10 cellular contexts compared by ENCODE assay signal in the genomic region with DNA sequence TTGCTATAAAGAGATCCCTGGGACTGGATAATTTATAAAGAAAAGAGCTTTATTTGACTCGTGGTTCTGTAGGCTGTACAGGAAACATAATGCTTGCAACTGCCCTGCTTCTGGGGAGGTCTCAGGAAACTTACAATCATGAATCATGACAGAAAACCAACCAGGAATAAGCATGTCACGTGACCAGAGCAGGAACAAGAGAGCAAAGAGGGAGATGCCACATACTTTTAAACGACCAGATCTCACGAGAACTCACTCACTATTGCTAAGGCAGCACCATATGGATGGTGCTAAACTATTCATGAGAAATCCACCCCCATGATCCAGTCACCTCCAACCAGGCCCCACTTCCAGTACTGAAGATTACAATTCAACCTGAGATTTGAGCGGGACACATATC. TPM values are rescaled to one million over a fixed set of nuclear protein-coding genes. Genes with fewer than 3 reads are reported as not detected.
DNase-seq lines count a peak whose midpoint lies in the region; ATAC-seq and TF ChIP-seq lines count a peak whose summit lies in the region.
"Had no signal": no experiment of that assay in that cellular context is flagged by ENCODE, and none has a peak within 500 bp of the region (broad histone marks: within the 10 kb centered on the region; RNA-seq: fewer than 3 reads in every experiment).

No MANE protein-coding gene starts in this region.

- no peak overlapping the region for H3K4me3 Mint-ChIP-seq in activated CD4-positive, alpha-beta T cell treated with anti-CD3 and anti-CD28 coated beads, Interleukin-2, amount 10 ng/mL, durations not matched to agents 7 days and 5 days

- peak overlapping the region in 3 of 4 donors; percentile 5 to 29 (median 21) for H3K27ac ChIP-seq in gastrocnemius medialis

- intact Hi-C loops in gastrocnemius medialis (cut with DNase I; ENCODE audit: low total_unique reads) = no loop called here

- TF ChIP-seq CTCF in choroid plexus epithelial cell (conservative IDR thresholded peaks at IDR 0.05; ENCODE audit: low read depth, low read length) (no peak), gastrocnemius medialis (IDR thresholded peaks at IDR 0.05 in 4 of 5, conservative IDR thresholded peaks at IDR 0.05 in 1 of 5) (no peak)

- in situ Hi-C loops in gastrocnemius medialis (cut with MboI; ENCODE audit: low sequenced_read_pairs in 4 of 4) = no loop called here

- H3K9me3 ChIP-seq in gastrocnemius medialis = no peaks in the 10 kb centered on the region

- POLR2A ChIA-PET in activated CD4-positive, alpha-beta T cell treated with anti-CD3 and anti-CD28 coated beads, Interleukin-2, amount 10 ng/mL, durations not matched to agents 7 days and 5 days (lab: Charles Lee) = no interaction called here

- H3K36me3 ChIP-seq in gastrocnemius medialis = peaks cover 0 to 15% of the 10 kb centered on the region in 2 donors

- H3K36me3 Mint-ChIP-seq in activated CD4-positive, alpha-beta T cell treated with anti-CD3 and anti-CD28 coated beads, Interleukin-2, amount 10 ng/mL, durations not matched to agents 7 days and 5 days (ENCODE audit: low read depth) = peaks cover 13% of the 10 kb centered on the region

- no peak for TF ChIP-seq POLR2A in gastrocnemius medialis (IDR thresholded peaks at IDR 0.05)

- H3K4me1 Mint-ChIP-seq in activated CD4-positive, alpha-beta T cell treated with anti-CD3 and anti-CD28 coated beads, Interleukin-2, amount 10 ng/mL, durations not matched to agents 7 days and 5 days = peaks cover 20% of the 10 kb centered on the region

- CTCF ChIA-PET in activated CD4-positive, alpha-beta T cell treated with anti-CD3 and anti-CD28 coated beads, Interleukin-2, amount 10 ng/mL, durations not matched to agents 7 days and 5 days (lab: Charles Lee) = no interaction called here

- ATAC-seq in gastrocnemius medialis (no peak), GM21528 (IDR thresholded peaks at IDR 0.05; ENCODE audit: low FRiP score, unreplicated experiment) (no peak)

- H3K9me3 Mint-ChIP-seq in activated CD4-positive, alpha-beta T cell treated with anti-CD3 and anti-CD28 coated beads, Interleukin-2, amount 10 ng/mL, durations not matched to agents 7 days and 5 days = no peaks in the 10 kb centered on the region

- H3K27me3 Mint-ChIP-seq in activated CD4-positive, alpha-beta T cell treated with anti-CD3 and anti-CD28 coated beads, Interleukin-2, amount 10 ng/mL, durations not matched to agents 7 days and 5 days = no peaks in the 10 kb centered on the region

- H3K27me3 ChIP-seq in gastrocnemius medialis = no peaks in the 10 kb centered on the region

- DNase-seq in activated CD4-positive, alpha-beta T cell treated with anti-CD3 and anti-CD28 coated beads, Interleukin-2, amount 10 ng/mL, durations not matched to agents 7 days and 5 days = peak; percentile 29
- DNase-seq in activated CD4-positive, alpha-beta T cell treated with anti-CD3 and anti-CD28 coated beads for 1 hour = no peak
- peak; percentile 13 for DNase-seq in OCI-M1 (lab: John Stamatoyannopoulos, UW)
- peak; percentile 90 for DNase-seq in choroid plexus epithelial cell (ENCODE audit: low read depth)
- DNase-seq in gastrocnemius medialis = no peak
- DNase-seq in T1000 (lab: John Stamatoyannopoulos, UW) = no peak
- DNase-seq in midbrain (lab: John Stamatoyannopoulos, UW) = no peak
- DNase-seq: kidney glomerular epithelial cell, NCI-H2107 had no signal

- H3K4me3 ChIP-seq in choroid plexus epithelial cell (ENCODE audit: low read depth, low read length) = no peak overlapping the region
- H3K4me3 ChIP-seq in gastrocnemius medialis = no peak overlapping the region

- peak overlapping the region; percentile 73 for H3K27ac Mint-ChIP-seq in activated CD4-positive, alpha-beta T cell treated with anti-CD3 and anti-CD28 coated beads, Interleukin-2, amount 10 ng/mL, durations not matched to agents 7 days and 5 days

- peaks cover 2 to 21% of the 10 kb centered on the region in 2 donors for H3K4me1 ChIP-seq in gastrocnemius medialis

RNA-seq across cellular contexts. Expression of gene RCC1, which starts 49.8 kb away (rescaled TPM):
- 10 to 100 TPM; 76.2 to 76.5 TPM for total RNA-seq in activated CD4-positive, alpha-beta T cell treated with anti-CD3 and anti-CD28 coated beads, Interleukin-2, amount 10 ng/mL, durations not matched to agents 7 days and 5 days
- total RNA-seq in gastrocnemius medialis = 10 to 100 TPM in 2 of 4 donors, 1 to 10 TPM in 2; 6.1 to 24.5 (median 13.7) TPM

Comparison
In these comparisons a context has a peak if more than half of its experiments do, and no peak if none do; other contexts are left out.
1. DNase-seq: peak in activated CD4-positive, alpha-beta T cell treated with anti-CD3 and anti-CD28 coated beads, Interleukin-2, amount 10 ng/mL, durations not matched to agents 7 days and 5 days (single experiment), OCI-M1 (single experiment) and choroid plexus epithelial cell (single experiment); none in activated CD4-positive, alpha-beta T cell treated with anti-CD3 and anti-CD28 coated beads for 1 hour (single experiment), gastrocnemius medialis (0 of 2), T1000 (single experiment) and midbrain (single experiment).